ENCODE assay signal across 32 cellular contexts in genomic region chr10:118251791-118252190, GRCh38.
A peak's percentile ranks its signal among the peaks of the same experiment; 100 is the strongest.
DNase-seq lines count a peak whose midpoint lies in the region; ATAC-seq, FAIRE-seq and TF ChIP-seq lines count a peak whose summit lies in the region.
"Had no signal": no experiment of that assay in that cellular context is flagged by ENCODE, and none has a peak within 500 bp of the region (broad histone marks: within the 10 kb centered on the region; RNA-seq: fewer than 3 reads in every experiment).

No MANE protein-coding gene starts in this region.

- H2AFZ ChIP-seq in astrocyte (ENCODE audit: low read depth, low read length) = no peak overlapping the region
- H2AFZ ChIP-seq: neural progenitor cell, parathyroid adenoma had no signal

- TF ChIP-seq CTCF in astrocyte (IDR thresholded peaks at IDR 0.05; ENCODE audit: insufficient read depth, low read depth, low read length) = no peak

- no peak overlapping the region for H3K27ac Mint-ChIP-seq in astrocyte (ENCODE audit: unreplicated experiment)
- no peak overlapping the region for H3K27ac Mint-ChIP-seq in activated CD8-positive, alpha-beta memory T cell treated with anti-CD3 and anti-CD28 coated beads, Interleukin-2, amount 10 ng/mL, durations not matched to agents 7 days and 5 days
- H3K27ac Mint-ChIP-seq: activated naive CD8-positive, alpha-beta T cell treated with anti-CD3 and anti-CD28 coated beads, Interleukin-2, amount 10 ng/mL, durations not matched to agents 7 days and 5 days; activated T-cell treated with anti-CD3 and anti-CD28 coated beads, Interleukin-2, amount 50 U/mL, for 24 hours; effector memory CD8-positive, alpha-beta T cell; IgD-negative memory B cell; memory B cell; neural progenitor cell; stimulated activated naive B cell treated with anti-CD40 and anti-IgM and Interleukin-4, amounts not matched to agents 10 μg/mL and 1 μg/mL and 100 μg/mL, for 72 hours had no signal

- H3K4me3 Mint-ChIP-seq in astrocyte (ENCODE audit: unreplicated experiment) = no peak overlapping the region
- no peak overlapping the region for H3K4me3 Mint-ChIP-seq in activated CD8-positive, alpha-beta memory T cell treated with anti-CD3 and anti-CD28 coated beads, Interleukin-2, amount 10 ng/mL, durations not matched to agents 7 days and 5 days
- H3K4me3 Mint-ChIP-seq: activated naive CD8-positive, alpha-beta T cell treated with anti-CD3 and anti-CD28 coated beads, Interleukin-2, amount 10 ng/mL, durations not matched to agents 7 days and 5 days; activated T-cell treated with anti-CD3 and anti-CD28 coated beads, Interleukin-2, amount 50 U/mL, for 24 hours; central memory CD8-positive, alpha-beta T cell; effector memory CD8-positive, alpha-beta T cell; IgD-negative memory B cell; memory B cell; neural progenitor cell; stimulated activated naive B cell treated with anti-CD40 and anti-IgM and Interleukin-4, amounts not matched to agents 10 μg/mL and 1 μg/mL and 100 μg/mL, for 72 hours had no signal

- H3K27ac ChIP-seq in astrocyte (ENCODE audit: low read depth, low read length) = no peak overlapping the region
- H3K27ac ChIP-seq: gastrocnemius medialis, neural progenitor cell, parathyroid adenoma, SJSA1 had no signal

- no peak overlapping the region for H3K9ac ChIP-seq in astrocyte (ENCODE audit: low read length)
- H3K9ac ChIP-seq: neural progenitor cell, parathyroid adenoma had no signal

- peaks cover 32% of the 10 kb centered on the region for H3K27me3 Mint-ChIP-seq in astrocyte (ENCODE audit: low read depth, unreplicated experiment)
- peaks cover 44% of the 10 kb centered on the region for H3K27me3 Mint-ChIP-seq in activated CD8-positive, alpha-beta memory T cell treated with anti-CD3 and anti-CD28 coated beads, Interleukin-2, amount 10 ng/mL, durations not matched to agents 7 days and 5 days

- H3K4me1 ChIP-seq in astrocyte (ENCODE audit: insufficient read depth, low read length) = no peaks in the 10 kb centered on the region
- H3K4me1 ChIP-seq: gastrocnemius medialis, parathyroid adenoma, SJSA1 had no signal

- no peaks in the 10 kb centered on the region for H3K9me3 Mint-ChIP-seq in astrocyte (ENCODE audit: unreplicated experiment)
- no peaks in the 10 kb centered on the region for H3K9me3 Mint-ChIP-seq in activated CD8-positive, alpha-beta memory T cell treated with anti-CD3 and anti-CD28 coated beads, Interleukin-2, amount 10 ng/mL, durations not matched to agents 7 days and 5 days (ENCODE audit: low read depth)
- H3K9me3 Mint-ChIP-seq: activated naive CD8-positive, alpha-beta T cell treated with anti-CD3 and anti-CD28 coated beads, Interleukin-2, amount 10 ng/mL, durations not matched to agents 7 days and 5 days; activated T-cell treated with anti-CD3 and anti-CD28 coated beads, Interleukin-2, amount 50 U/mL, for 24 hours; central memory CD8-positive, alpha-beta T cell; effector memory CD8-positive, alpha-beta T cell; memory B cell; neural progenitor cell; stimulated activated naive B cell treated with anti-CD40 and anti-IgM and Interleukin-4, amounts not matched to agents 10 μg/mL and 1 μg/mL and 100 μg/mL, for 72 hours had no signal

- H3K27me3 ChIP-seq in MG63 (no peaks in the 10 kb centered on the region), astrocyte (ENCODE audit: insufficient read depth, low read length) (peaks cover 3% of the 10 kb centered on the region)

- H3K4me2 ChIP-seq in astrocyte (ENCODE audit: low read length) = no peak overlapping the region
- H3K4me2 ChIP-seq: neural progenitor cell had no signal

- no peaks in the 10 kb centered on the region for H3K36me3 Mint-ChIP-seq in astrocyte (ENCODE audit: low read depth, unreplicated experiment)
- no peaks in the 10 kb centered on the region for H3K36me3 Mint-ChIP-seq in activated CD8-positive, alpha-beta memory T cell treated with anti-CD3 and anti-CD28 coated beads, Interleukin-2, amount 10 ng/mL, durations not matched to agents 7 days and 5 days
- H3K36me3 Mint-ChIP-seq: activated naive CD8-positive, alpha-beta T cell treated with anti-CD3 and anti-CD28 coated beads, Interleukin-2, amount 10 ng/mL, durations not matched to agents 7 days and 5 days; memory B cell; neural progenitor cell; stimulated activated naive B cell treated with anti-CD40 and anti-IgM and Interleukin-4, amounts not matched to agents 10 μg/mL and 1 μg/mL and 100 μg/mL, for 72 hours had no signal

- H3K79me2 ChIP-seq in astrocyte (ENCODE audit: insufficient read depth, low read length) = no peaks in the 10 kb centered on the region
- H3K79me2 ChIP-seq: parathyroid adenoma had no signal

- ATAC-seq in activated CD8-positive, alpha-beta memory T cell treated with anti-CD3 and anti-CD28 coated beads, Interleukin-2, amount 10 ng/mL, durations not matched to agents 7 days and 5 days = no peak
- ATAC-seq: effector memory CD8-positive, alpha-beta T cell; stimulated activated naive B cell treated with anti-CD40 and anti-IgM and Interleukin-4, amounts not matched to agents 10 μg/mL and 1 μg/mL and 100 μg/mL, for 72 hours had no signal

- CTCF ChIA-PET in activated CD8-positive, alpha-beta memory T cell treated with anti-CD3 and anti-CD28 coated beads, Interleukin-2, amount 10 ng/mL, durations not matched to agents 7 days and 5 days (lab: Charles Lee) = interaction anchor here (1.6 kb wide), 1 partner anchor 755 kb away, joined by 3 read pairs; no protein-coding TSS in a partner anchor

- DNase-seq in Daoy (ENCODE audit: low read depth) (peak; percentile 49), MG63 (peak; percentile 56), astrocyte (ENCODE audit: low read depth) (peak; percentile 4), kidney tubule cell (ENCODE audit: low spot score) (peak; percentile 13), amniotic stem cell (lab: John Stamatoyannopoulos, UW) (no peak), NCI-H2171 (lab: John Stamatoyannopoulos, UW) (no peak), iPS-NIHi7 (ENCODE audit: extremely low spot score) (no peak)
- DNase-seq in activated CD8-positive, alpha-beta memory T cell treated with anti-CD3 and anti-CD28 coated beads, Interleukin-2, amount 10 ng/mL, durations not matched to agents 7 days and 5 days = no peak
- DNase-seq: activated CD4-positive, alpha-beta T cell treated with anti-CD3 and anti-CD28 coated beads for 48 hours; activated gamma-delta T cell treated with Interleukin-2 at 50 U/mL for 16 hours; activated naive CD8-positive, alpha-beta T cell treated with anti-CD3 and anti-CD28 coated beads, Interleukin-2, amount 10 ng/mL, durations not matched to agents 7 days and 5 days; activated T-cell treated with anti-CD3 and anti-CD28 coated beads, Interleukin-2, amount 50 U/mL, for 24 hours; C1 segment of cervical spinal cord; DMS79; effector memory CD8-positive, alpha-beta T cell; gastrocnemius medialis; GF-D8; NCI-H1092 treated with DMSO at 0.1 percent for 48 hours; NCI-H1694 treated with DMSO at 0.1 percent for 48 hours; NCI-H526; small intestine; stimulated activated naive B cell treated with anti-CD40 and anti-IgM and Interleukin-4, amounts not matched to agents 10 μg/mL and 1 μg/mL and 100 μg/mL, for 72 hours; substantia nigra; T1000; trophoblast cell had no signal

- H3K4me1 Mint-ChIP-seq in astrocyte (ENCODE audit: low read depth, unreplicated experiment) = no peaks in the 10 kb centered on the region
- H3K4me1 Mint-ChIP-seq in activated CD8-positive, alpha-beta memory T cell treated with anti-CD3 and anti-CD28 coated beads, Interleukin-2, amount 10 ng/mL, durations not matched to agents 7 days and 5 days = no peaks in the 10 kb centered on the region
- H3K4me1 Mint-ChIP-seq: activated naive CD8-positive, alpha-beta T cell treated with anti-CD3 and anti-CD28 coated beads, Interleukin-2, amount 10 ng/mL, durations not matched to agents 7 days and 5 days; central memory CD8-positive, alpha-beta T cell; IgD-negative memory B cell; stimulated activated naive B cell treated with anti-CD40 and anti-IgM and Interleukin-4, amounts not matched to agents 10 μg/mL and 1 μg/mL and 100 μg/mL, for 72 hours had no signal

- FAIRE-seq in astrocyte (lab: Jason Lieb, UNC) = no peak
- FAIRE-seq: RCC 7860, small intestine had no signal

- H3K9me3 ChIP-seq in MG63 (no peaks in the 10 kb centered on the region), astrocyte (ENCODE audit: insufficient read depth, low read depth, low read length) (no peaks in the 10 kb centered on the region)
- H3K9me3 ChIP-seq: gastrocnemius medialis, SJSA1 had no signal

- H3K36me3 ChIP-seq in MG63 (no peaks in the 10 kb centered on the region), astrocyte (ENCODE audit: insufficient read depth, low read length) (no peaks in the 10 kb centered on the region)
- H3K36me3 ChIP-seq: gastrocnemius medialis, neural progenitor cell, SJSA1 had no signal

- H4K20me1 ChIP-seq in astrocyte (ENCODE audit: insufficient read depth, low read length) = no peaks in the 10 kb centered on the region

- no peak overlapping the region for H3K4me3 ChIP-seq in MG63
- no peak overlapping the region for H3K4me3 ChIP-seq in astrocyte (ENCODE audit: insufficient read depth, low read depth, low read length)
- H3K4me3 ChIP-seq: gastrocnemius medialis, neural progenitor cell, SJSA1 had no signal

Comparison
In these comparisons a context has a peak if more than half of its experiments do, and no peak if none do; other contexts are left out.
1. DNase-seq: peak in Daoy (single experiment), MG63 (single experiment), astrocyte (single experiment) and kidney tubule cell (single experiment); none in amniotic stem cell (single experiment), NCI-H2171 (single experiment), iPS-NIHi7 (single experiment) and activated CD8-positive, alpha-beta memory T cell treated with anti-CD3 and anti-CD28 coated beads, Interleukin-2, amount 10 ng/mL, durations not matched to agents 7 days and 5 days (single experiment).